Comparison of ENCODE assay signal across 26 cellular contexts in genomic region chr15:71469393-71469792, GRCh38.
DNase-seq lines count a peak whose midpoint lies in the region; ATAC-seq and TF ChIP-seq lines count a peak whose summit lies in the region.
"Had no signal": no experiment of that assay in that cellular context is flagged by ENCODE, and none has a peak within 500 bp of the region (broad histone marks: within the 10 kb centered on the region; RNA-seq: fewer than 3 reads in every experiment).

No MANE protein-coding gene starts in this region.

- no peak overlapping the region for H2AFZ ChIP-seq in GM23338

- no peak overlapping the region for H3K27ac ChIP-seq in GM23338 (ENCODE audit: low read depth)
- H3K27ac ChIP-seq: ascending aorta, BLaER1, Peyer's patch, prostate gland had no signal

- no peak overlapping the region for H3K4me3 ChIP-seq in GM23338
- H3K4me3 ChIP-seq: ascending aorta, BLaER1, Peyer's patch, prostate gland had no signal

- DNase-seq in AG20443 (ENCODE audit: low spot score) (peak; percentile 50), GM23338 (ENCODE audit: low spot score) (peak; percentile 37), SK-MEL-5 (ENCODE audit: low read depth, low spot score) (peak; percentile 43), fibroblast of peridontal ligament (ENCODE audit: extremely low read depth) (peak; percentile 77), T-helper 9 cell (no peak)
- no peak for DNase-seq in activated CD8-positive, alpha-beta T cell treated with anti-CD3 and anti-CD28 coated beads for 36 hours
- DNase-seq: activated CD4-positive, alpha-beta memory T cell treated with anti-CD3 and anti-CD28 coated beads for 36 hours; activated naive CD4-positive, alpha-beta T cell treated with anti-CD3 and anti-CD28 coated beads for 36 hours; activated T-cell treated with anti-CD3 and anti-CD28 coated beads, Interleukin-2, amount 50 U/mL, for 24 hours; DMS153; Kasumi-1; left colon; midbrain; NCI-H1105 treated with DMSO at 0.1 percent for 48 hours; NCI-H2171; NCI-H69; Peyer's patch; small intestine; stimulated activated CD4-positive, alpha-beta T cell treated with anti-CD3 and anti-CD28 coated beads, Interleukin-4, amount 100 ng/mL, for 4 hours; substantia nigra had no signal

- H3K27me3 Mint-ChIP-seq in GM23338 (ENCODE audit: insufficient read depth, low read depth, poor library complexity), result peaks cover 2% of the 10 kb centered on the region
- H3K27me3 Mint-ChIP-seq in activated CD8-positive, alpha-beta T cell treated with anti-CD3 and anti-CD28 coated beads for 36 hours, result peaks cover 5% of the 10 kb centered on the region
- H3K27me3 Mint-ChIP-seq: activated CD4-positive, alpha-beta memory T cell treated with anti-CD3 and anti-CD28 coated beads for 36 hours had no signal

- H3K4me3 Mint-ChIP-seq in GM23338, result no peak overlapping the region
- H3K4me3 Mint-ChIP-seq in activated CD8-positive, alpha-beta T cell treated with anti-CD3 and anti-CD28 coated beads for 36 hours, result no peak overlapping the region
- H3K4me3 Mint-ChIP-seq: activated CD4-positive, alpha-beta memory T cell treated with anti-CD3 and anti-CD28 coated beads for 36 hours; activated naive CD4-positive, alpha-beta T cell treated with anti-CD3 and anti-CD28 coated beads for 36 hours; activated T-cell treated with anti-CD3 and anti-CD28 coated beads, Interleukin-2, amount 50 U/mL, for 24 hours; neural crest cell had no signal

- 0 out of 2 replicates have a peak, but pooled peaks cover 3% of the 10 kb centered on the region for H3K36me3 ChIP-seq in GM23338 (ENCODE audit: insufficient read depth)
- H3K36me3 ChIP-seq: ascending aorta, BLaER1, Peyer's patch, prostate gland had no signal

- H3K27ac Mint-ChIP-seq in GM23338, result no peak overlapping the region
- no peak overlapping the region for H3K27ac Mint-ChIP-seq in activated CD8-positive, alpha-beta T cell treated with anti-CD3 and anti-CD28 coated beads for 36 hours
- H3K27ac Mint-ChIP-seq: activated CD4-positive, alpha-beta memory T cell treated with anti-CD3 and anti-CD28 coated beads for 36 hours; activated naive CD4-positive, alpha-beta T cell treated with anti-CD3 and anti-CD28 coated beads for 36 hours; activated T-cell treated with anti-CD3 and anti-CD28 coated beads, Interleukin-2, amount 50 U/mL, for 24 hours had no signal

- H3K4me1 Mint-ChIP-seq in GM23338, result peaks cover 26% of the 10 kb centered on the region
- H3K4me1 Mint-ChIP-seq in activated CD8-positive, alpha-beta T cell treated with anti-CD3 and anti-CD28 coated beads for 36 hours (ENCODE audit: low read depth), result peaks cover 2% of the 10 kb centered on the region
- H3K4me1 Mint-ChIP-seq: neural crest cell had no signal

- intact Hi-C loops in activated CD8-positive, alpha-beta T cell treated with anti-CD3 and anti-CD28 coated beads for 36 hours (cut with micrococcal nuclease), result no loop called here

- H4K20me1 ChIP-seq in GM23338 (replicated peaks; ENCODE audit: insufficient read depth), result no peaks in the 10 kb centered on the region
- H4K20me1 ChIP-seq: BLaER1 had no signal

- CTCF ChIA-PET in activated CD8-positive, alpha-beta T cell treated with anti-CD3 and anti-CD28 coated beads for 36 hours (lab: Charles Lee), result no interaction called here

- POLR2A ChIA-PET in activated CD8-positive, alpha-beta T cell treated with anti-CD3 and anti-CD28 coated beads for 36 hours (lab: Charles Lee), result no interaction called here

- H3K79me2 ChIP-seq in GM23338 (replicated peaks; ENCODE audit: insufficient read depth), result no peaks in the 10 kb centered on the region

- H3K36me3 Mint-ChIP-seq in GM23338 (ENCODE audit: low read depth), result peaks cover 11% of the 10 kb centered on the region
- no peaks in the 10 kb centered on the region for H3K36me3 Mint-ChIP-seq in activated CD8-positive, alpha-beta T cell treated with anti-CD3 and anti-CD28 coated beads for 36 hours (ENCODE audit: low read depth)
- H3K36me3 Mint-ChIP-seq: activated CD4-positive, alpha-beta memory T cell treated with anti-CD3 and anti-CD28 coated beads for 36 hours had no signal

- H3K4me1 ChIP-seq in GM23338 (ENCODE audit: insufficient read depth), result peaks cover 17% of the 10 kb centered on the region
- H3K4me1 ChIP-seq: ascending aorta, BLaER1, Peyer's patch, prostate gland had no signal

- ATAC-seq in GM23338, result no peak
- ATAC-seq in activated CD8-positive, alpha-beta T cell treated with anti-CD3 and anti-CD28 coated beads for 36 hours, result no peak
- no peak for ATAC-seq in GM21390 (IDR thresholded peaks at IDR 0.05; ENCODE audit: unreplicated experiment)
- ATAC-seq in HG02678 (IDR thresholded peaks at IDR 0.05; ENCODE audit: unreplicated experiment), result no peak
- ATAC-seq: left colon had no signal

- in situ Hi-C loops in SK-MEL-5 (cut with HindIII; ENCODE audit: low pct_unique_long_range_greater_than_20kb, low sequenced_read_pairs), result no loop called here

- H3K4me2 ChIP-seq in GM23338, result no peak overlapping the region
- H3K4me2 ChIP-seq: BLaER1 had no signal

- H3K9me3 Mint-ChIP-seq in GM23338, result peaks cover 12% of the 10 kb centered on the region
- no peaks in the 10 kb centered on the region for H3K9me3 Mint-ChIP-seq in activated CD8-positive, alpha-beta T cell treated with anti-CD3 and anti-CD28 coated beads for 36 hours
- H3K9me3 Mint-ChIP-seq: activated naive CD4-positive, alpha-beta T cell treated with anti-CD3 and anti-CD28 coated beads for 36 hours; activated T-cell treated with anti-CD3 and anti-CD28 coated beads, Interleukin-2, amount 50 U/mL, for 24 hours; neural crest cell had no signal

- TF ChIP-seq CTCF in GM23338 (conservative IDR thresholded peaks at IDR 0.05; ENCODE audit: low read depth in 2 of 2), result peak in 1 of 2 experiments; percentile 40; a peak in 3 of 4 replicates
- no peak for TF ChIP-seq CTCF in activated CD8-positive, alpha-beta T cell treated with anti-CD3 and anti-CD28 coated beads for 36 hours (IDR thresholded peaks at IDR 0.05)

- H3K9me2 ChIP-seq in GM23338 (ENCODE audit: insufficient read depth), result peaks cover 13% of the 10 kb centered on the region; the same call in 1 of the 2 replicates

- no peaks in the 10 kb centered on the region for H3K27me3 ChIP-seq in GM23338 (ENCODE audit: insufficient read depth)
- H3K27me3 ChIP-seq: ascending aorta, BLaER1, Peyer's patch had no signal

- H3F3A ChIP-seq in GM23338 (replicated peaks; ENCODE audit: low read depth), result no peaks in the 10 kb centered on the region

TF ChIP-seq in GM23338, 12 proteins besides CTCF, POLR2A, EP300 and RAD21 (continues in another document):
- TF ChIP-seq CREB1 (CRISPR knock-in tag; IDR thresholded peaks at IDR 0.05; ENCODE audit: low read depth) (no peak), ZNF331 (CRISPR knock-in tag; IDR thresholded peaks at IDR 0.05; ENCODE audit: low read depth) (no peak), POLR2AphosphoS5 (IDR thresholded peaks at IDR 0.05; ENCODE audit: low read depth) (no peak), EZH2 (IDR thresholded peaks at IDR 0.05; ENCODE audit: low read depth, unreplicated experiment) (no peak), ETS1 (IDR thresholded peaks at IDR 0.05) (no peak)

Comparison
In these comparisons a context has a peak if more than half of its experiments do, and no peak if none do; other contexts are left out.
1. DNase-seq: peak in AG20443 (single experiment), GM23338 (single experiment), SK-MEL-5 (single experiment) and fibroblast of peridontal ligament (single experiment); none in T-helper 9 cell (single experiment) and activated CD8-positive, alpha-beta T cell treated with anti-CD3 and anti-CD28 coated beads for 36 hours (single experiment).